Comparison of ENCODE assay signal across 25 cellular contexts in genomic region chr3:30498587-30498967, GRCh38.
DNase-seq lines count a peak whose midpoint lies in the region; ATAC-seq and TF ChIP-seq lines count a peak whose summit lies in the region.
"Had no signal": no experiment of that assay in that cellular context is flagged by ENCODE, and none has a peak within 500 bp of the region (broad histone marks: within the 10 kb centered on the region; RNA-seq: fewer than 3 reads in every experiment).

No MANE protein-coding gene starts in this region.

- WGBS in tibial nerve, 2 donors: 86 to 87% methylated on average over 1 of the region's 1 CpG
- 100% methylated on average over 1 of the region's 1 CpG for WGBS in esophagus squamous epithelium, 2 donors

- no peaks in the 10 kb centered on the region for H3K9me3 ChIP-seq in ascending aorta
- no peaks in the 10 kb centered on the region for H3K9me3 ChIP-seq in tibial nerve
- no peaks in the 10 kb centered on the region for H3K9me3 ChIP-seq in esophagus squamous epithelium
- H3K9me3 ChIP-seq: Caco-2, SK-N-SH, upper lobe of right lung had no signal

- peaks cover 0 to 5% (median 0%) of the 10 kb centered on the region in 7 donors for H3K9me3 Mint-ChIP-seq in naive B cell
- H3K9me3 Mint-ChIP-seq: activated T-cell treated with anti-CD3 and anti-CD28 coated beads, Interleukin-2, amount 50 U/mL, for 24 hours; natural killer cell treated with Interleukin-12 subunit alpha and Interleukin-12 subunit beta and Interleukin-15 and Interleukin-18, amount 100 ng/mL, for 72 hours; stimulated activated naive CD8-positive, alpha-beta T cell treated with anti-CD3 and anti-CD28 coated beads, Interleukin-15, amount 100 ng/mL, for 72 hours had no signal

- no peak for TF ChIP-seq EP300 in tibial nerve (IDR thresholded peaks at IDR 0.05)

- H3K36me3 ChIP-seq in ascending aorta (no peaks in the 10 kb centered on the region), tibial nerve (no peaks in the 10 kb centered on the region), esophagus squamous epithelium (no peaks in the 10 kb centered on the region)
- H3K36me3 ChIP-seq: upper lobe of right lung had no signal

- H3K4me3 ChIP-seq in ascending aorta: no peak overlapping the region
- no peak overlapping the region for H3K4me3 ChIP-seq in tibial nerve
- H3K4me3 ChIP-seq in esophagus squamous epithelium: no peak overlapping the region
- H3K4me3 ChIP-seq: upper lobe of right lung had no signal

- TF ChIP-seq CTCF in ascending aorta (IDR thresholded peaks at IDR 0.05): no peak
- TF ChIP-seq CTCF in tibial nerve (IDR thresholded peaks at IDR 0.05): no peak
- TF ChIP-seq CTCF in esophagus squamous epithelium (IDR thresholded peaks at IDR 0.05): no peak

- DNase-seq in ascending aorta (ENCODE audit: low spot score in 2 of 2): no peak
- no peak for DNase-seq in left cardiac atrium
- no peak for DNase-seq in naive B cell
- no peak for DNase-seq in tibial nerve (ENCODE audit: low spot score in 2 of 2)
- DNase-seq in retina: no peak
- no peak for DNase-seq in esophagus squamous epithelium (lab: John Stamatoyannopoulos, UW)
- DNase-seq in NCI-H2196 treated with DMSO at 0.1 percent for 48 hours (lab: John Stamatoyannopoulos, UW; ENCODE audit: unreplicated experiment): no peak
- DNase-seq: activated CD4-positive, alpha-beta T cell treated with anti-CD3 and anti-CD28 coated beads for 48 hours; activated naive CD4-positive, alpha-beta T cell treated with Interleukin-2 at 50 U/mL for 16 hours; activated T-cell treated with anti-CD3 and anti-CD28 coated beads, Interleukin-2, amount 50 U/mL, for 24 hours; amniotic stem cell; C1 segment of cervical spinal cord; Caco-2; DND-41; kidney; NCI-H1694 treated with DMSO at 0.1 percent for 48 hours; NCI-H2227 treated with DMSO at 0.1 percent for 48 hours; NCI-H774; RPMI8226; SK-N-SH; stimulated activated CD4-positive, alpha-beta T cell treated with anti-CD3 and anti-CD28 coated beads, Interleukin-15, amount 100 ng/mL, for 24 hours; stimulated activated naive CD8-positive, alpha-beta T cell treated with anti-CD3 and anti-CD28 coated beads, Interleukin-15, amount 100 ng/mL, for 72 hours; T-helper 2 cell; upper lobe of right lung had no signal

- H3K27ac ChIP-seq in ascending aorta (peak overlapping the region; percentile 85 to 92), tibial nerve (peak overlapping the region; percentile 80 to 96 (median 92)), esophagus squamous epithelium (peak overlapping the region in 1 of 4 donors; percentile 78)
- H3K27ac ChIP-seq: upper lobe of right lung had no signal

- intact Hi-C loops in ascending aorta (cut with DNase I): no loop called here
- intact Hi-C loops in left cardiac atrium (cut with DNase I): no loop called here
- intact Hi-C loops in esophagus squamous epithelium (cut with DNase I): no loop called here

- no peaks in the 10 kb centered on the region for H3K27me3 ChIP-seq in ascending aorta
- no peaks in the 10 kb centered on the region for H3K27me3 ChIP-seq in tibial nerve
- peaks cover 0 to 3% (median 0%) of the 10 kb centered on the region in 4 donors for H3K27me3 ChIP-seq in esophagus squamous epithelium
- H3K27me3 ChIP-seq: upper lobe of right lung had no signal

- peak overlapping the region in 1 of 8 donors; percentile 10 for H3K4me3 Mint-ChIP-seq in naive B cell
- H3K4me3 Mint-ChIP-seq: activated T-cell treated with anti-CD3 and anti-CD28 coated beads, Interleukin-2, amount 50 U/mL, for 24 hours; natural killer cell treated with Interleukin-12 subunit alpha and Interleukin-12 subunit beta and Interleukin-15 and Interleukin-18, amount 100 ng/mL, for 72 hours; stimulated activated naive CD8-positive, alpha-beta T cell treated with anti-CD3 and anti-CD28 coated beads, Interleukin-15, amount 100 ng/mL, for 72 hours had no signal

- ATAC-seq in left cardiac atrium (peak; percentile 13 to 56), naive B cell (ENCODE audit: low read depth in 2 of 2) (no peak)
- ATAC-seq: stimulated activated naive CD8-positive, alpha-beta T cell treated with anti-CD3 and anti-CD28 coated beads, Interleukin-15, amount 100 ng/mL, for 72 hours; upper lobe of right lung had no signal

- no peaks in the 10 kb centered on the region for H3K36me3 Mint-ChIP-seq in naive B cell
- H3K36me3 Mint-ChIP-seq: natural killer cell treated with Interleukin-12 subunit alpha and Interleukin-12 subunit beta and Interleukin-15 and Interleukin-18, amount 100 ng/mL, for 72 hours had no signal

- H3K27me3 Mint-ChIP-seq in naive B cell: no peaks in the 10 kb centered on the region
- H3K27me3 Mint-ChIP-seq: activated T-cell treated with anti-CD3 and anti-CD28 coated beads, Interleukin-2, amount 50 U/mL, for 24 hours; stimulated activated naive CD8-positive, alpha-beta T cell treated with anti-CD3 and anti-CD28 coated beads, Interleukin-15, amount 100 ng/mL, for 72 hours had no signal

- TF ChIP-seq POLR2A in tibial nerve (IDR thresholded peaks at IDR 0.05): no peak
- TF ChIP-seq POLR2A in esophagus squamous epithelium (IDR thresholded peaks at IDR 0.05): no peak

- H3K27ac Mint-ChIP-seq in naive B cell: peak overlapping the region in 4 of 6 donors; percentile 7 to 86 (median 53)
- H3K27ac Mint-ChIP-seq: activated T-cell treated with anti-CD3 and anti-CD28 coated beads, Interleukin-2, amount 50 U/mL, for 24 hours; natural killer cell treated with Interleukin-12 subunit alpha and Interleukin-12 subunit beta and Interleukin-15 and Interleukin-18, amount 100 ng/mL, for 72 hours; stimulated activated naive CD8-positive, alpha-beta T cell treated with anti-CD3 and anti-CD28 coated beads, Interleukin-15, amount 100 ng/mL, for 72 hours had no signal

- H3K4me1 Mint-ChIP-seq in naive B cell: peaks cover 45 to 64% (median 59%) of the 10 kb centered on the region in 3 donors

- H3K4me1 ChIP-seq in ascending aorta: peaks cover 22 to 53% of the 10 kb centered on the region in 2 donors
- H3K4me1 ChIP-seq in tibial nerve: peaks cover 0 to 57% (median 43%) of the 10 kb centered on the region in 4 donors
- H3K4me1 ChIP-seq in esophagus squamous epithelium: peaks cover 0 to 31% (median 19%) of the 10 kb centered on the region in 3 donors

Comparison
In these comparisons a context has a peak if more than half of its experiments do, and no peak if none do; other contexts are left out.
1. ATAC-seq: peak in left cardiac atrium (2 of 2); none in naive B cell (0 of 2).